In the genomic region with DNA sequence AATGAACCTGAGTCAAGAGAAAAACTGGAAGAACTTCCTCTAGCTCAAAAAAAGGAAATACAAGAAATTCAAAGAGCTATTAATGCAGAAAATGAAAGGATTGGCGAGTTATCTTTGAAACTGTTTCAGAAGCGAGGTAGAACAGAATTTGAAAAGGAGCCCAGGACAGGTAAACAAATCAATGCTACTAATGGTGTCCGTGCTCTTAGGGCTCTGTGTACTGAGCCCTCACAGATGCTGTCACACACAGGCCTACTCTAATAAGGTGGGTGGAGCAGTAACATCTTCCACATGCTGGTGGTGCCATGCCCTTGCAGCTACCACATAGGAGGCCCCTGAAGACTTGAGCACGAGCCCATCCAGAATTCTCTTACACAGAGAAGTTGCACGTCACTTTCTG, we compare ENCODE assay signal across 36 cellular contexts.
"Had no signal": no experiment of that assay in that cellular context is flagged by ENCODE, and none has a peak within 500 bp of the region (broad histone marks: within the 10 kb centered on the region; RNA-seq: fewer than 3 reads in every experiment).

No MANE protein-coding gene starts in this region.

- H3K9me3 Mint-ChIP-seq: activated CD4-positive, alpha-beta memory T cell treated with anti-CD3 and anti-CD28 coated beads for 36 hours; activated CD8-positive, alpha-beta T cell treated with anti-CD3 and anti-CD28 coated beads for 36 hours; activated naive CD4-positive, alpha-beta T cell treated with anti-CD3 and anti-CD28 coated beads for 36 hours; activated naive CD4-positive, alpha-beta T cell treated with anti-CD3 and anti-CD28 coated beads, Interleukin-2, amount 50 U/mL, for 72 hours; activated naive CD8-positive, alpha-beta T cell treated with anti-CD3 and anti-CD28 coated beads for 36 hours; activated T-cell treated with anti-CD3 and anti-CD28 coated beads, Interleukin-2, amount 50 U/mL, for 4 hours; activated T-helper 1 cell treated with anti-CD3 and anti-CD28 coated beads, Interleukin-12 subunit alpha, Interleukin-12 subunit beta, Interleukin-2, Interleukin-4 antibody, amounts not matched to agents 30 ng/mL and 10 ng/mL and 1 ng/mL, durations not matched to agents 14 hours and 24 hours and 36 hours; activated T-helper 17 cell treated with anti-CD3 and anti-CD28 coated beads, Interleukin-2, amount 50 U/mL, for 72 hours; T-helper 1 cell treated with Interleukin-12 subunit alpha and Interleukin-12 subunit beta and Interleukin-4 antibody, amounts not matched to agents 30 μg/mL and 1 μg/mL, for 36 hours; T-helper 2 cell treated with Interferon-gamma antibody and Interleukin-4, amounts not matched to agents 5 μg/mL and 100 μg/mL, for 36 hours had no signal

- DNase-seq: activated B cell treated with CpG ODN at 0.5 μM for 24 hours; activated CD4-positive, alpha-beta memory T cell treated with anti-CD3 and anti-CD28 coated beads for 36 hours; activated CD4-positive, alpha-beta T cell treated with anti-CD3 and anti-CD28 coated beads for 4 hours; activated CD4-positive, alpha-beta T cell treated with anti-CD3 and anti-CD28 coated beads, Interleukin-2, amount 10 ng/mL, durations not matched to agents 24 days and 14 days; activated CD4-positive, alpha-beta T cell treated with anti-CD3 and anti-CD28 coated beads, Interleukin-2, amount 50 U/mL, for 1 hour; activated CD4-positive, alpha-beta T cell treated with anti-CD3 and anti-CD28 coated beads, Interleukin-2, amount 50 U/mL, for 4 hours; activated CD4-positive, CD25-positive, alpha-beta regulatory T cell treated with anti-CD3 and anti-CD28 coated beads, Interleukin-2, amount 50 U/mL, for 72 hours; activated CD8-positive, alpha-beta memory T cell treated with anti-CD3 and anti-CD28 coated beads, Interleukin-2, amount 50 U/mL, for 4 hours; activated CD8-positive, alpha-beta T cell treated with anti-CD3 and anti-CD28 coated beads for 36 hours; activated effector memory CD4-positive, alpha-beta T cell treated with anti-CD3 and anti-CD28 coated beads, Interleukin-2, amount 50 U/mL, for 16 hours; activated gamma-delta T cell treated with Interleukin-2 at 50 U/mL for 16 hours; activated naive CD4-positive, alpha-beta T cell; activated naive CD4-positive, alpha-beta T cell treated with anti-CD3 and anti-CD28 coated beads for 36 hours; activated naive CD4-positive, alpha-beta T cell treated with anti-CD3 and anti-CD28 coated beads, Interleukin-2, amount 50 U/mL, for 16 hours; activated naive CD8-positive, alpha-beta T cell treated with anti-CD3 and anti-CD28 coated beads for 36 hours; activated T-cell treated with anti-CD3 and anti-CD28 coated beads for 4 hours; activated T-cell treated with anti-CD3 and anti-CD28 coated beads, Interleukin-2, amount 50 U/mL, for 1 hour; activated T-cell treated with anti-CD3 and anti-CD28 coated beads, Interleukin-2, amount 50 U/mL, for 4 hours; adrenal gland; amniotic stem cell; aorta; body of pancreas; brain microvascular endothelial cell; central memory CD4-positive, alpha-beta T cell; T-helper 1 cell; T-helper 2 cell; T-helper 9 cell had no signal

- H3K4me1 Mint-ChIP-seq: activated B cell treated with CpG ODN at 0.5 μM for 24 hours had no signal

- FAIRE-seq: astrocyte, TTC549 had no signal

- H3K27me3 ChIP-seq: adrenal gland, body of pancreas, brain microvascular endothelial cell, breast epithelium had no signal

- H3K9me3 ChIP-seq: adrenal gland, body of pancreas, breast epithelium had no signal

- H3K27ac Mint-ChIP-seq: activated B cell treated with CpG ODN at 0.5 μM for 24 hours; activated CD4-positive, alpha-beta memory T cell treated with anti-CD3 and anti-CD28 coated beads for 36 hours; activated CD4-positive, alpha-beta T cell treated with anti-CD3 and anti-CD28 coated beads, Interleukin-2, amount 10 ng/mL, durations not matched to agents 24 days and 14 days; activated CD8-positive, alpha-beta T cell treated with anti-CD3 and anti-CD28 coated beads for 36 hours; activated naive CD4-positive, alpha-beta T cell treated with anti-CD3 and anti-CD28 coated beads for 36 hours; activated naive CD4-positive, alpha-beta T cell treated with anti-CD3 and anti-CD28 coated beads, Interleukin-2, amount 50 U/mL, for 72 hours; activated naive CD8-positive, alpha-beta T cell treated with anti-CD3 and anti-CD28 coated beads for 36 hours; activated T-helper 1 cell treated with anti-CD3 and anti-CD28 coated beads, Interleukin-12 subunit alpha, Interleukin-12 subunit beta, Interleukin-2, Interleukin-4 antibody, amounts not matched to agents 30 ng/mL and 10 ng/mL and 1 ng/mL, durations not matched to agents 14 hours and 24 hours and 36 hours; activated T-helper 17 cell treated with anti-CD3 and anti-CD28 coated beads, Interleukin-2, amount 50 U/mL, for 72 hours; T-helper 1 cell treated with Interleukin-12 subunit alpha and Interleukin-12 subunit beta and Interleukin-4 antibody, amounts not matched to agents 30 μg/mL and 1 μg/mL, for 36 hours; T-helper 2 cell treated with Interferon-gamma antibody and Interleukin-4, amounts not matched to agents 5 μg/mL and 100 μg/mL, for 36 hours had no signal

- H3K27ac ChIP-seq: adrenal gland, body of pancreas, brain microvascular endothelial cell, breast epithelium, VCaP had no signal

- H3K4me3 ChIP-seq: adrenal gland, body of pancreas, breast epithelium had no signal

- H3K4me1 ChIP-seq: adrenal gland, body of pancreas, breast epithelium had no signal

- H3K36me3 ChIP-seq: breast epithelium had no signal

- ATAC-seq: activated CD8-positive, alpha-beta T cell treated with anti-CD3 and anti-CD28 coated beads for 36 hours; activated naive CD4-positive, alpha-beta T cell treated with anti-CD3 and anti-CD28 coated beads, Interleukin-2, amount 50 U/mL, for 72 hours; activated T-cell treated with anti-CD3 and anti-CD28 coated beads, Interleukin-2, amount 50 U/mL, for 4 hours; activated T-helper 17 cell treated with anti-CD3 and anti-CD28 coated beads, Interleukin-2, amount 50 U/mL, for 72 hours; body of pancreas had no signal

- H3K4me3 Mint-ChIP-seq: activated B cell treated with CpG ODN at 0.5 μM for 24 hours; activated CD4-positive, alpha-beta memory T cell treated with anti-CD3 and anti-CD28 coated beads for 36 hours; activated CD4-positive, alpha-beta T cell treated with anti-CD3 and anti-CD28 coated beads, Interleukin-2, amount 10 ng/mL, durations not matched to agents 24 days and 14 days; activated CD8-positive, alpha-beta T cell treated with anti-CD3 and anti-CD28 coated beads for 36 hours; activated naive CD4-positive, alpha-beta T cell treated with anti-CD3 and anti-CD28 coated beads for 36 hours; activated naive CD8-positive, alpha-beta T cell treated with anti-CD3 and anti-CD28 coated beads for 36 hours; activated T-cell treated with anti-CD3 and anti-CD28 coated beads, Interleukin-2, amount 50 U/mL, for 4 hours; activated T-helper 1 cell treated with anti-CD3 and anti-CD28 coated beads, Interleukin-12 subunit alpha, Interleukin-12 subunit beta, Interleukin-2, Interleukin-4 antibody, amounts not matched to agents 30 ng/mL and 10 ng/mL and 1 ng/mL, durations not matched to agents 14 hours and 24 hours and 36 hours; activated T-helper 17 cell treated with anti-CD3 and anti-CD28 coated beads, Interleukin-2, amount 50 U/mL, for 72 hours; T-helper 1 cell treated with Interleukin-12 subunit alpha and Interleukin-12 subunit beta and Interleukin-4 antibody, amounts not matched to agents 30 μg/mL and 1 μg/mL, for 36 hours; T-helper 2 cell treated with Interferon-gamma antibody and Interleukin-4, amounts not matched to agents 5 μg/mL and 100 μg/mL, for 36 hours had no signal

- H3K27me3 Mint-ChIP-seq: activated B cell treated with CpG ODN at 0.5 μM for 24 hours; activated CD4-positive, alpha-beta memory T cell treated with anti-CD3 and anti-CD28 coated beads for 36 hours; activated CD4-positive, alpha-beta T cell treated with anti-CD3 and anti-CD28 coated beads, Interleukin-2, amount 10 ng/mL, durations not matched to agents 24 days and 14 days; activated CD8-positive, alpha-beta T cell treated with anti-CD3 and anti-CD28 coated beads for 36 hours; activated naive CD8-positive, alpha-beta T cell treated with anti-CD3 and anti-CD28 coated beads for 36 hours; activated T-helper 17 cell treated with anti-CD3 and anti-CD28 coated beads, Interleukin-2, amount 50 U/mL, for 72 hours had no signal
